11 cellular contexts compared by ENCODE assay signal in genomic region chr2:239397856-239398470, GRCh38. TPM values are rescaled to one million over a fixed set of nuclear protein-coding genes. Genes with fewer than 3 reads are reported as not detected.
A peak's percentile ranks its signal among the peaks of the same experiment; 100 is the strongest.
DNase-seq lines count a peak whose midpoint lies in the region; ATAC-seq and TF ChIP-seq lines count a peak whose summit lies in the region.
"Had no signal": no experiment of that assay in that cellular context is flagged by ENCODE, and none has a peak within 500 bp of the region (broad histone marks: within the 10 kb centered on the region; RNA-seq: fewer than 3 reads in every experiment).

No MANE protein-coding gene starts in this region.

- ATAC-seq in T-helper 17 cell, result no peak

- H3K9me2 ChIP-seq in hepatocyte (replicated peaks; ENCODE audit: insufficient read depth), result no peaks in the 10 kb centered on the region

- peak overlapping the region; percentile 92 for H3K27ac Mint-ChIP-seq in T-helper 17 cell
- no peak overlapping the region for H3K27ac Mint-ChIP-seq in mesothelial cell of epicardium

- H3K4me1 ChIP-seq in hepatocyte (ENCODE audit: insufficient read depth), result peaks cover 24% of the 10 kb centered on the region
- H3K4me1 ChIP-seq in sigmoid colon, result peaks cover 4 to 73% (median 69%) of the 10 kb centered on the region in 4 donors

- no peak overlapping the region for H3K4me3 Mint-ChIP-seq in T-helper 17 cell
- H3K4me3 Mint-ChIP-seq in mesothelial cell of epicardium, result no peak overlapping the region

- H3K4me1 Mint-ChIP-seq in T-helper 17 cell, result peaks cover 27% of the 10 kb centered on the region
- peaks cover 46% of the 10 kb centered on the region for H3K4me1 Mint-ChIP-seq in mesothelial cell of epicardium

- H3K9me3 Mint-ChIP-seq in mesothelial cell of epicardium, result no peaks in the 10 kb centered on the region

- H4K20me1 ChIP-seq in hepatocyte (ENCODE audit: insufficient read depth, poor library complexity, severe bottlenecking), result peaks cover 35% of the 10 kb centered on the region

- in situ Hi-C loops in KBM-7 (cut with MboI; ENCODE audit: low pct_unique_long_range_greater_than_20kb, low sequenced_read_pairs), result no loop called here

- 87% methylated on average over 19 of the region's 19 CpGs for WGBS in hepatocyte (ENCODE audit: low lambda C conversion rate, missing lambda C conversion rate)
- WGBS in sigmoid colon, 2 donors, result 88 to 90% methylated on average over 19 of the region's 19 CpGs

- H3K9me3 ChIP-seq in T-helper 17 cell (ENCODE audit: control insufficient read depth, low read length, poor library complexity, severe bottlenecking), result no peaks in the 10 kb centered on the region
- H3K9me3 ChIP-seq in hepatocyte (ENCODE audit: low read depth), result no peaks in the 10 kb centered on the region
- no peaks in the 10 kb centered on the region for H3K9me3 ChIP-seq in sigmoid colon
- H3K9me3 ChIP-seq: Peyer's patch had no signal

- H3K27me3 Mint-ChIP-seq in T-helper 17 cell, result no peaks in the 10 kb centered on the region
- H3K27me3 Mint-ChIP-seq in mesothelial cell of epicardium (ENCODE audit: low read depth), result no peaks in the 10 kb centered on the region

- H3K36me3 ChIP-seq in hepatocyte (replicated peaks; ENCODE audit: insufficient read depth, low read depth) (no peaks in the 10 kb centered on the region), sigmoid colon (no peaks in the 10 kb centered on the region)
- H3K36me3 ChIP-seq: Peyer's patch had no signal

- H3K4me3 ChIP-seq in hepatocyte (no peak overlapping the region), sigmoid colon (peak overlapping the region in 2 of 4 donors; percentile 63 to 76)
- H3K4me3 ChIP-seq: Peyer's patch had no signal

- H3K27me3 ChIP-seq in hepatocyte (no peaks in the 10 kb centered on the region), sigmoid colon (no peaks in the 10 kb centered on the region)
- H3K27me3 ChIP-seq: Peyer's patch had no signal

- intact Hi-C loops in sigmoid colon (cut with DNase I), result loop anchor here (2.0 to 5.0 kb wide), 3 partner anchors 49 to 176 kb away; no protein-coding TSS in a partner anchor

- TF ChIP-seq EP300 in sigmoid colon (IDR thresholded peaks at IDR 0.05), result no peak

- H3K27ac ChIP-seq in hepatocyte (no peak overlapping the region), sigmoid colon (peak overlapping the region in 3 of 4 donors; percentile 87 to 95 (median 87))

- no peak overlapping the region for H2AFZ ChIP-seq in hepatocyte

- peak overlapping the region; percentile 87 for H3K4me2 ChIP-seq in hepatocyte

- no peak for TF ChIP-seq POLR2A in sigmoid colon (IDR thresholded peaks at IDR 0.05)

- H3K79me2 ChIP-seq in hepatocyte, result peaks cover 68% of the 10 kb centered on the region

- peak; percentile 45 for DNase-seq in activated effector memory CD4-positive, alpha-beta T cell treated with anti-CD3 and anti-CD28 coated beads, Interleukin-2, amount 50 U/mL, for 16 hours
- DNase-seq in activated effector memory CD4-positive, alpha-beta T cell treated with Interleukin-2 at 50 U/mL for 16 hours, result no peak
- DNase-seq in T-helper 17 cell (no peak), hepatocyte (ENCODE audit: low spot score) (no peak), sigmoid colon (peak; percentile 69), NCI-H2227 (lab: John Stamatoyannopoulos, UW; ENCODE audit: unreplicated experiment) (no peak), mesothelial cell of epicardium (ENCODE audit: low spot score in 2 of 2, unreplicated experiment in 2 of 2) (no peak), KBM-7 (no peak)
- DNase-seq: activated CD8-positive, alpha-beta memory T cell treated with anti-CD3 and anti-CD28 coated beads, Interleukin-2, amount 50 U/mL, for 48 hours; DMS79 treated with DMSO at 0.1 percent for 48 hours had no signal

- H3K36me3 Mint-ChIP-seq in T-helper 17 cell (ENCODE audit: low read depth), result peaks cover 2% of the 10 kb centered on the region
- H3K36me3 Mint-ChIP-seq in mesothelial cell of epicardium, result no peaks in the 10 kb centered on the region

- TF ChIP-seq CTCF in hepatocyte (IDR thresholded peaks at IDR 0.05; ENCODE audit: poor library complexity), result no peak
- TF ChIP-seq CTCF in sigmoid colon (IDR thresholded peaks at IDR 0.05), result no peak
- TF ChIP-seq CTCF in mesothelial cell of epicardium (IDR thresholded peaks at IDR 0.05; ENCODE audit: unreplicated experiment), result no peak

RNA-seq across cellular contexts. Expression of gene HDAC4, which starts 2.9 kb away (rescaled TPM):
- total RNA-seq in T-helper 17 cell (10 to 100 TPM; 78.9 to 79.0 TPM), hepatocyte (9.0 and 10.8 TPM in 2 replicates), sigmoid colon (100 to 1,000 TPM in 3 of 4 donors, 10 to 100 TPM in 1; 77.0 to 196 (median 139) TPM), mesothelial cell of epicardium (45.8 to 59.2 TPM (median 48.9 TPM) in 3 replicates)
- polyA plus RNA-seq in hepatocyte (9.3 and 9.5 TPM in 2 replicates), sigmoid colon (10 to 100 TPM in 1 of 3 donors, 1 to 10 TPM in 2; 1.8 to 16.4 (median 3.0) TPM)

Comparison
In these comparisons a context has a peak if more than half of its experiments do, and no peak if none do; other contexts are left out.
1. DNase-seq: peak in activated effector memory CD4-positive, alpha-beta T cell treated with anti-CD3 and anti-CD28 coated beads, Interleukin-2, amount 50 U/mL, for 16 hours (single experiment) and sigmoid colon (single experiment); none in activated effector memory CD4-positive, alpha-beta T cell treated with Interleukin-2 at 50 U/mL for 16 hours (single experiment), T-helper 17 cell (0 of 3), hepatocyte (single experiment), NCI-H2227 (single experiment), mesothelial cell of epicardium (0 of 2) and KBM-7 (single experiment).